In the genomic region with DNA sequence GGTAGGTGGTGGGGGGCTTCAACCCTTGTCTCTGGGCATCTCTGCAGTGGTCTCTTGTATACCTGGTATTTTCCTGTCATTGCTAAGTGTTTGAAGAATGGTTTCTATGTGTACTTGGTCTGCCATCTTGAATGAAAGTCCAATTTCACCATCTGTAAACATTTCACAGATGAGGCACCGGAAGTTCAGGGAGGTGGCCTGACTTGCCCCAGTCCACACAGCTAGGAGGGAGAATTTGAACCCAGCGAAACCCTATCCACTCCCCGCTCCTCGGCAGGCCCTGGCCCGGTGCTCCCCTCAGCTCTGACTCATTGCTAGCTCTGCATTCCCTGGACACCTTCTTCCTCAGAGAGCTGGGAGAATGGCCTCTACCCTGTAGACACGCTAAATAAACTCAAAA, we compare ENCODE assay signal across 24 cellular contexts. TPM values are rescaled to one million over a fixed set of nuclear protein-coding genes. Genes with fewer than 3 reads are reported as not detected.
DNase-seq lines count a peak whose midpoint lies in the region; ATAC-seq and TF ChIP-seq lines count a peak whose summit lies in the region.
"Had no signal": no experiment of that assay in that cellular context is flagged by ENCODE, and none has a peak within 500 bp of the region (broad histone marks: within the 10 kb centered on the region; RNA-seq: fewer than 3 reads in every experiment).

No MANE protein-coding gene starts in this region.

- H3K4me1 Mint-ChIP-seq in activated T-cell treated with anti-CD3 and anti-CD28 coated beads, Interleukin-2, amount 50 U/mL, for 72 hours (ENCODE audit: low read depth): peaks cover 80% of the 10 kb centered on the region
- peaks cover 50% of the 10 kb centered on the region for H3K4me1 Mint-ChIP-seq in activated T-helper 17 cell treated with anti-CD3 and anti-CD28 coated beads, Interleukin-2, amount 50 U/mL, for 72 hours
- H3K4me1 Mint-ChIP-seq in natural killer cell treated with Interleukin-12 subunit alpha and Interleukin-12 subunit beta and Interleukin-15 and Interleukin-18, amount 100 ng/mL, for 72 hours (ENCODE audit: low read depth in 2 of 2): peaks cover 70 to 77% of the 10 kb centered on the region in 2 donors

- H3K9me3 ChIP-seq in MG63: no peaks in the 10 kb centered on the region
- H3K9me3 ChIP-seq in spleen: no peaks in the 10 kb centered on the region

- H3K27me3 Mint-ChIP-seq in activated T-cell treated with anti-CD3 and anti-CD28 coated beads, Interleukin-2, amount 50 U/mL, for 72 hours (ENCODE audit: low read depth): no peaks in the 10 kb centered on the region
- no peaks in the 10 kb centered on the region for H3K27me3 Mint-ChIP-seq in activated T-helper 17 cell treated with anti-CD3 and anti-CD28 coated beads, Interleukin-2, amount 50 U/mL, for 72 hours
- H3K27me3 Mint-ChIP-seq in natural killer cell treated with Interleukin-12 subunit alpha and Interleukin-12 subunit beta and Interleukin-15 and Interleukin-18, amount 100 ng/mL, for 72 hours: no peaks in the 10 kb centered on the region

- no peak overlapping the region for H3K4me3 Mint-ChIP-seq in activated T-cell treated with anti-CD3 and anti-CD28 coated beads, Interleukin-2, amount 50 U/mL, for 72 hours
- H3K4me3 Mint-ChIP-seq in activated T-helper 17 cell treated with anti-CD3 and anti-CD28 coated beads, Interleukin-2, amount 50 U/mL, for 72 hours: peak overlapping the region; percentile 19
- H3K4me3 Mint-ChIP-seq in natural killer cell treated with Interleukin-12 subunit alpha and Interleukin-12 subunit beta and Interleukin-15 and Interleukin-18, amount 100 ng/mL, for 72 hours: peak overlapping the region; percentile 55
- H3K4me3 Mint-ChIP-seq: nephron had no signal

- TF ChIP-seq CTCF in spleen (IDR thresholded peaks at IDR 0.05 in 8 of 11, conservative IDR thresholded peaks at IDR 0.05 in 3 of 11): no peak

- intact Hi-C loops in spleen (cut with DNase I; ENCODE audit: low total_unique reads): no loop called here

- H3K36me3 ChIP-seq in MG63 (0 out of 2 replicates have a peak, but pooled peaks cover 3% of the 10 kb centered on the region), spleen (peaks cover 0 to 18% (median 3%) of the 10 kb centered on the region in 6 donors)

- peak overlapping the region; percentile 14 for H3K27ac Mint-ChIP-seq in activated T-cell treated with anti-CD3 and anti-CD28 coated beads, Interleukin-2, amount 50 U/mL, for 72 hours
- peak overlapping the region; percentile 31 for H3K27ac Mint-ChIP-seq in activated T-helper 17 cell treated with anti-CD3 and anti-CD28 coated beads, Interleukin-2, amount 50 U/mL, for 72 hours
- H3K27ac Mint-ChIP-seq in natural killer cell treated with Interleukin-12 subunit alpha and Interleukin-12 subunit beta and Interleukin-15 and Interleukin-18, amount 100 ng/mL, for 72 hours: peak overlapping the region; percentile 71 to 90

- ATAC-seq in activated T-cell treated with anti-CD3 and anti-CD28 coated beads, Interleukin-2, amount 50 U/mL, for 72 hours (replicated peaks in 1 of 2): no peak
- ATAC-seq in activated T-helper 17 cell treated with anti-CD3 and anti-CD28 coated beads, Interleukin-2, amount 50 U/mL, for 72 hours (replicated peaks): no peak
- ATAC-seq in natural killer cell treated with Interleukin-12 subunit alpha and Interleukin-12 subunit beta and Interleukin-15 and Interleukin-18, amount 100 ng/mL, for 72 hours: no peak
- ATAC-seq: left lobe of liver, sciatic nerve had no signal

- DNase-seq in activated T-cell treated with anti-CD3 and anti-CD28 coated beads, Interleukin-2, amount 50 U/mL, for 72 hours: no peak
- DNase-seq in activated T-cell treated with anti-CD3 and anti-CD28 coated beads, Interleukin-2, amount 50 U/mL, for 48 hours: no peak
- peak; percentile 35 for DNase-seq in Daoy (ENCODE audit: low read depth)
- DNase-seq in natural killer cell treated with Interleukin-12 subunit alpha and Interleukin-12 subunit beta and Interleukin-15 and Interleukin-18, amount 100 ng/mL, for 72 hours (ENCODE audit: low spot score): no peak
- DNase-seq in MG63: no peak
- DNase-seq in spleen: no peak
- DNase-seq: activated CD4-positive, alpha-beta T cell treated with anti-CD3 and anti-CD28 coated beads, Interleukin-2, amount 50 U/mL, for 4 hours; amniotic stem cell; central memory CD4-positive, alpha-beta T cell; DMS 273 treated with DMSO at 0.1 percent for 48 hours; foreskin fibroblast; GM23248; mesendoderm; NCI-H1417; NCI-H446; OCI-M1; SIG-M5 had no signal

- H3K4me3 ChIP-seq in MG63 (no peak overlapping the region), spleen (no peak overlapping the region)
- H3K4me3 ChIP-seq: GM23248 had no signal

- no peak for TF ChIP-seq POLR2A in spleen (IDR thresholded peaks at IDR 0.05)

- no peaks in the 10 kb centered on the region for H3K9me3 Mint-ChIP-seq in activated T-cell treated with anti-CD3 and anti-CD28 coated beads, Interleukin-2, amount 50 U/mL, for 72 hours
- no peaks in the 10 kb centered on the region for H3K9me3 Mint-ChIP-seq in activated T-helper 17 cell treated with anti-CD3 and anti-CD28 coated beads, Interleukin-2, amount 50 U/mL, for 72 hours
- H3K9me3 Mint-ChIP-seq in natural killer cell treated with Interleukin-12 subunit alpha and Interleukin-12 subunit beta and Interleukin-15 and Interleukin-18, amount 100 ng/mL, for 72 hours: peaks cover 3% of the 10 kb centered on the region
- H3K9me3 Mint-ChIP-seq: nephron had no signal

- H3K27me3 ChIP-seq in MG63 (no peaks in the 10 kb centered on the region), spleen (replicated peaks in 1 of 7) (no peaks in the 10 kb centered on the region)

- H3K36me3 Mint-ChIP-seq in activated T-cell treated with anti-CD3 and anti-CD28 coated beads, Interleukin-2, amount 50 U/mL, for 72 hours (ENCODE audit: insufficient read depth in 2 of 2): peaks cover 9 to 20% of the 10 kb centered on the region in 2 donors
- peaks cover 37% of the 10 kb centered on the region for H3K36me3 Mint-ChIP-seq in activated T-helper 17 cell treated with anti-CD3 and anti-CD28 coated beads, Interleukin-2, amount 50 U/mL, for 72 hours (ENCODE audit: low read depth)
- H3K36me3 Mint-ChIP-seq in natural killer cell treated with Interleukin-12 subunit alpha and Interleukin-12 subunit beta and Interleukin-15 and Interleukin-18, amount 100 ng/mL, for 72 hours: peaks cover under 1% of the 10 kb centered on the region

- H3K27ac ChIP-seq in spleen: no peak overlapping the region
- H3K27ac ChIP-seq: C4-2B, GM23248, parathyroid adenoma had no signal

- peaks cover 0 to 82% (median 30%) of the 10 kb centered on the region in 6 donors for H3K4me1 ChIP-seq in spleen
- H3K4me1 ChIP-seq: parathyroid adenoma had no signal

- 94 to 98% (median 97%) methylated on average over 5 to 6 of the region's 6 CpGs for WGBS in spleen, 5 donors

RNA-seq across cellular contexts. Expression of gene ZAP70, which starts 30.5 kb away (rescaled TPM):
- 100 to 1,000 TPM; 164 to 190 TPM for total RNA-seq in activated T-cell treated with anti-CD3 and anti-CD28 coated beads, Interleukin-2, amount 50 U/mL, for 72 hours
- 0.33 and 0.46 TPM in 2 replicates for total RNA-seq in Daoy (2014; rRNA removed; shearing (Covaris generic))
- total RNA-seq in activated T-helper 17 cell treated with anti-CD3 and anti-CD28 coated beads, Interleukin-2, amount 50 U/mL, for 72 hours: 100 to 1,000 TPM; 176 to 233 TPM
- total RNA-seq in natural killer cell treated with Interleukin-12 subunit alpha and Interleukin-12 subunit beta and Interleukin-15 and Interleukin-18, amount 100 ng/mL, for 72 hours: 100 to 1,000 TPM in 1 of 2 donors, 10 to 100 TPM in 1; 97.4 to 191 TPM
- total RNA-seq in MG63 (2014; rRNA removed; shearing (Covaris generic); ENCODE audit: low replicate concordance): 6.6 TPM in 1 of 2 replicates, not detected in the other
- total RNA-seq in spleen: 10 to 100 TPM; 49.9 to 96.1 (median 81.3) TPM
- 10 to 100 TPM; 35.2 to 50.4 (median 49.2) TPM for polyA plus RNA-seq in spleen
- total RNA-seq: epithelial cell of proximal tubule, GM23248 had no signal
- polyA plus RNA-seq: GM23248 had no signal

Comparison
In these comparisons a context has a peak if more than half of its experiments do, and no peak if none do; other contexts are left out.
1. H3K27ac Mint-ChIP-seq: peak in every context shown above with its lines; median percentile 80 in natural killer cell treated with Interleukin-12 subunit alpha and Interleukin-12 subunit beta and Interleukin-15 and Interleukin-18, amount 100 ng/mL, for 72 hours; 31 in activated T-helper 17 cell treated with anti-CD3 and anti-CD28 coated beads, Interleukin-2, amount 50 U/mL, for 72 hours; 14 in activated T-cell treated with anti-CD3 and anti-CD28 coated beads, Interleukin-2, amount 50 U/mL, for 72 hours.
2. H3K4me3 Mint-ChIP-seq: peak in activated T-helper 17 cell treated with anti-CD3 and anti-CD28 coated beads, Interleukin-2, amount 50 U/mL, for 72 hours (single experiment) and natural killer cell treated with Interleukin-12 subunit alpha and Interleukin-12 subunit beta and Interleukin-15 and Interleukin-18, amount 100 ng/mL, for 72 hours (single experiment); none in activated T-cell treated with anti-CD3 and anti-CD28 coated beads, Interleukin-2, amount 50 U/mL, for 72 hours (0 of 2).